ENCODE assay signal across 13 cellular contexts in genomic region chr7:16492513-16493062, GRCh38. TPM values are rescaled to one million over a fixed set of nuclear protein-coding genes. Genes with fewer than 3 reads are reported as not detected.
DNase-seq lines count a peak whose midpoint lies in the region; ATAC-seq and TF ChIP-seq lines count a peak whose summit lies in the region.
"Had no signal": no experiment of that assay in that cellular context is flagged by ENCODE, and none has a peak within 500 bp of the region (broad histone marks: within the 10 kb centered on the region; RNA-seq: fewer than 3 reads in every experiment).

No MANE protein-coding gene starts in this region.

- H3K27me3 ChIP-seq in HAP-1 (ENCODE audit: low read depth) = no peaks in the 10 kb centered on the region
- H3K27me3 ChIP-seq: vagina had no signal

- H3K36me3 Mint-ChIP-seq in activated naive CD8-positive, alpha-beta T cell treated with anti-CD3 and anti-CD28 coated beads, Interleukin-2, amount 10 ng/mL, durations not matched to agents 7 days and 5 days = no peaks in the 10 kb centered on the region
- H3K36me3 Mint-ChIP-seq in activated naive CD8-positive, alpha-beta T cell treated with anti-CD3 and anti-CD28 coated beads for 36 hours = no peaks in the 10 kb centered on the region
- no peaks in the 10 kb centered on the region for H3K36me3 Mint-ChIP-seq in activated CD8-positive, alpha-beta T cell treated with anti-CD3 and anti-CD28 coated beads for 36 hours (ENCODE audit: low read depth)
- H3K36me3 Mint-ChIP-seq in naive thymus-derived CD8-positive, alpha-beta T cell = no peaks in the 10 kb centered on the region

- intact Hi-C loops in activated CD8-positive, alpha-beta T cell treated with anti-CD3 and anti-CD28 coated beads for 36 hours (cut with micrococcal nuclease) = no loop called here

- CTCF ChIA-PET in activated CD8-positive, alpha-beta T cell treated with anti-CD3 and anti-CD28 coated beads for 36 hours (lab: Charles Lee) = no interaction called here

- peaks cover 39% of the 10 kb centered on the region for H3K4me1 ChIP-seq in HAP-1
- H3K4me1 ChIP-seq: vagina had no signal

- H3K4me3 ChIP-seq in HAP-1 = no peak overlapping the region
- H3K4me3 ChIP-seq: vagina had no signal

- in situ Hi-C loops in HAP-1 (cut with MboI; ENCODE audit: low sequenced_read_pairs) = no loop called here

- H3K27me3 Mint-ChIP-seq in activated naive CD8-positive, alpha-beta T cell treated with anti-CD3 and anti-CD28 coated beads, Interleukin-2, amount 10 ng/mL, durations not matched to agents 7 days and 5 days = peaks cover 5% of the 10 kb centered on the region
- H3K27me3 Mint-ChIP-seq in activated naive CD8-positive, alpha-beta T cell treated with anti-CD3 and anti-CD28 coated beads for 36 hours = peaks cover 6% of the 10 kb centered on the region
- H3K27me3 Mint-ChIP-seq in activated CD8-positive, alpha-beta T cell treated with anti-CD3 and anti-CD28 coated beads for 36 hours = peaks cover 3% of the 10 kb centered on the region
- peaks cover 0 to 6% (median 2%) of the 10 kb centered on the region in 5 donors for H3K27me3 Mint-ChIP-seq in naive thymus-derived CD8-positive, alpha-beta T cell

- H3K9me3 Mint-ChIP-seq in activated naive CD8-positive, alpha-beta T cell treated with anti-CD3 and anti-CD28 coated beads, Interleukin-2, amount 10 ng/mL, durations not matched to agents 7 days and 5 days = no peaks in the 10 kb centered on the region
- no peaks in the 10 kb centered on the region for H3K9me3 Mint-ChIP-seq in activated naive CD8-positive, alpha-beta T cell treated with anti-CD3 and anti-CD28 coated beads for 36 hours
- no peaks in the 10 kb centered on the region for H3K9me3 Mint-ChIP-seq in activated CD8-positive, alpha-beta T cell treated with anti-CD3 and anti-CD28 coated beads for 36 hours
- no peaks in the 10 kb centered on the region for H3K9me3 Mint-ChIP-seq in naive thymus-derived CD8-positive, alpha-beta T cell
- H3K9me3 Mint-ChIP-seq: activated T-cell treated with anti-CD3 and anti-CD28 coated beads, Interleukin-2, amount 50 U/mL, for 24 hours had no signal

- no peaks in the 10 kb centered on the region for H3K9me3 ChIP-seq in HAP-1
- H3K9me3 ChIP-seq: vagina had no signal

- no peak for TF ChIP-seq CTCF in activated CD8-positive, alpha-beta T cell treated with anti-CD3 and anti-CD28 coated beads for 36 hours (IDR thresholded peaks at IDR 0.05)

- H3K27ac Mint-ChIP-seq in activated naive CD8-positive, alpha-beta T cell treated with anti-CD3 and anti-CD28 coated beads, Interleukin-2, amount 10 ng/mL, durations not matched to agents 7 days and 5 days = no peak overlapping the region
- H3K27ac Mint-ChIP-seq in activated naive CD8-positive, alpha-beta T cell treated with anti-CD3 and anti-CD28 coated beads for 36 hours = no peak overlapping the region
- no peak overlapping the region for H3K27ac Mint-ChIP-seq in activated CD8-positive, alpha-beta T cell treated with anti-CD3 and anti-CD28 coated beads for 36 hours
- no peak overlapping the region for H3K27ac Mint-ChIP-seq in naive thymus-derived CD8-positive, alpha-beta T cell
- H3K27ac Mint-ChIP-seq: activated T-cell treated with anti-CD3 and anti-CD28 coated beads, Interleukin-2, amount 50 U/mL, for 24 hours had no signal

- peaks cover 5% of the 10 kb centered on the region for H3K4me1 Mint-ChIP-seq in activated naive CD8-positive, alpha-beta T cell treated with anti-CD3 and anti-CD28 coated beads, Interleukin-2, amount 10 ng/mL, durations not matched to agents 7 days and 5 days
- H3K4me1 Mint-ChIP-seq in activated naive CD8-positive, alpha-beta T cell treated with anti-CD3 and anti-CD28 coated beads for 36 hours = peaks cover 2% of the 10 kb centered on the region
- H3K4me1 Mint-ChIP-seq in activated CD8-positive, alpha-beta T cell treated with anti-CD3 and anti-CD28 coated beads for 36 hours (ENCODE audit: low read depth) = peaks cover 7% of the 10 kb centered on the region
- H3K4me1 Mint-ChIP-seq in naive thymus-derived CD8-positive, alpha-beta T cell = no peaks in the 10 kb centered on the region

- POLR2A ChIA-PET in activated naive CD8-positive, alpha-beta T cell treated with anti-CD3 and anti-CD28 coated beads, Interleukin-2, amount 10 ng/mL, durations not matched to agents 7 days and 5 days (lab: Charles Lee) = no interaction called here
- POLR2A ChIA-PET in activated CD8-positive, alpha-beta T cell treated with anti-CD3 and anti-CD28 coated beads for 36 hours (lab: Charles Lee) = no interaction called here
- POLR2A ChIA-PET in naive thymus-derived CD8-positive, alpha-beta T cell (lab: Charles Lee) = no interaction called here

- no peak for DNase-seq in activated naive CD8-positive, alpha-beta T cell treated with anti-CD3 and anti-CD28 coated beads, Interleukin-2, amount 10 ng/mL, durations not matched to agents 7 days and 5 days
- no peak for DNase-seq in activated naive CD8-positive, alpha-beta T cell treated with anti-CD3 and anti-CD28 coated beads for 36 hours
- DNase-seq in activated CD8-positive, alpha-beta T cell treated with anti-CD3 and anti-CD28 coated beads for 36 hours = peak; percentile 34
- DNase-seq in islet precursor cell = peak; percentile 65
- no peak for DNase-seq in naive thymus-derived CD8-positive, alpha-beta T cell
- DNase-seq in HAP-1 (ENCODE audit: low spot score in 2 of 2) = no peak
- DNase-seq in activated naive CD4-positive, alpha-beta T cell treated with anti-CD3 and anti-CD28 coated beads, Interleukin-2, amount 50 U/mL, for 16 hours = no peak
- DNase-seq in D341Med (ENCODE audit: low spot score) = no peak
- DNase-seq: activated T-cell treated with anti-CD3 and anti-CD28 coated beads, Interleukin-2, amount 50 U/mL, for 24 hours had no signal

- peak; percentile 63 for ATAC-seq in activated naive CD8-positive, alpha-beta T cell treated with anti-CD3 and anti-CD28 coated beads, Interleukin-2, amount 10 ng/mL, durations not matched to agents 7 days and 5 days (ENCODE audit: low read depth)
- peak; percentile 89 for ATAC-seq in activated CD8-positive, alpha-beta T cell treated with anti-CD3 and anti-CD28 coated beads for 36 hours
- ATAC-seq in naive thymus-derived CD8-positive, alpha-beta T cell = no peak
- ATAC-seq: sciatic nerve had no signal

- H3K4me3 Mint-ChIP-seq in activated naive CD8-positive, alpha-beta T cell treated with anti-CD3 and anti-CD28 coated beads, Interleukin-2, amount 10 ng/mL, durations not matched to agents 7 days and 5 days = no peak overlapping the region
- no peak overlapping the region for H3K4me3 Mint-ChIP-seq in activated naive CD8-positive, alpha-beta T cell treated with anti-CD3 and anti-CD28 coated beads for 36 hours
- H3K4me3 Mint-ChIP-seq in activated CD8-positive, alpha-beta T cell treated with anti-CD3 and anti-CD28 coated beads for 36 hours = no peak overlapping the region
- no peak overlapping the region for H3K4me3 Mint-ChIP-seq in naive thymus-derived CD8-positive, alpha-beta T cell
- H3K4me3 Mint-ChIP-seq: activated T-cell treated with anti-CD3 and anti-CD28 coated beads, Interleukin-2, amount 50 U/mL, for 24 hours had no signal

- no peaks in the 10 kb centered on the region for H3K36me3 ChIP-seq in HAP-1 (replicated peaks)
- H3K36me3 ChIP-seq: vagina had no signal

RNA-seq across cellular contexts. Expression of gene SOSTDC1, which starts 27.1 kb away (rescaled TPM):
- not detected for total RNA-seq in activated naive CD8-positive, alpha-beta T cell treated with anti-CD3 and anti-CD28 coated beads, Interleukin-2, amount 10 ng/mL, durations not matched to agents 7 days and 5 days
- not detected for total RNA-seq in activated naive CD8-positive, alpha-beta T cell treated with anti-CD3 and anti-CD28 coated beads for 36 hours
- total RNA-seq in activated CD8-positive, alpha-beta T cell treated with anti-CD3 and anti-CD28 coated beads for 36 hours = not detected
- total RNA-seq in naive thymus-derived CD8-positive, alpha-beta T cell = not detected
- polyA plus RNA-seq in naive thymus-derived CD8-positive, alpha-beta T cell = not detected
- total RNA-seq: glomerular endothelial cell, mesenteric fat pad had no signal

RNA-seq across cellular contexts. Expression of gene LRRC72, which starts 34.0 kb away (rescaled TPM):
- total RNA-seq in activated naive CD8-positive, alpha-beta T cell treated with anti-CD3 and anti-CD28 coated beads, Interleukin-2, amount 10 ng/mL, durations not matched to agents 7 days and 5 days = not detected
- not detected for total RNA-seq in activated naive CD8-positive, alpha-beta T cell treated with anti-CD3 and anti-CD28 coated beads for 36 hours
- total RNA-seq in activated CD8-positive, alpha-beta T cell treated with anti-CD3 and anti-CD28 coated beads for 36 hours = not detected
- not detected for total RNA-seq in naive thymus-derived CD8-positive, alpha-beta T cell
- polyA plus RNA-seq in naive thymus-derived CD8-positive, alpha-beta T cell = not detected
- total RNA-seq: glomerular endothelial cell, mesenteric fat pad, sciatic nerve, vagina had no signal

Comparison
In these comparisons a context has a peak if more than half of its experiments do, and no peak if none do; other contexts are left out.
1. ATAC-seq: peak in activated naive CD8-positive, alpha-beta T cell treated with anti-CD3 and anti-CD28 coated beads, Interleukin-2, amount 10 ng/mL, durations not matched to agents 7 days and 5 days (single experiment) and activated CD8-positive, alpha-beta T cell treated with anti-CD3 and anti-CD28 coated beads for 36 hours (single experiment); none in naive thymus-derived CD8-positive, alpha-beta T cell (0 of 2).
2. DNase-seq: peak in activated CD8-positive, alpha-beta T cell treated with anti-CD3 and anti-CD28 coated beads for 36 hours (single experiment) and islet precursor cell (single experiment); none in activated naive CD8-positive, alpha-beta T cell treated with anti-CD3 and anti-CD28 coated beads, Interleukin-2, amount 10 ng/mL, durations not matched to agents 7 days and 5 days (single experiment), activated naive CD8-positive, alpha-beta T cell treated with anti-CD3 and anti-CD28 coated beads for 36 hours (single experiment), naive thymus-derived CD8-positive, alpha-beta T cell (0 of 10), HAP-1 (0 of 2), activated naive CD4-positive, alpha-beta T cell treated with anti-CD3 and anti-CD28 coated beads, Interleukin-2, amount 50 U/mL, for 16 hours (single experiment) and D341Med (single experiment).